15 cellular contexts compared by ENCODE assay signal in genomic region chr12:20040194-20040593, GRCh38.
DNase-seq lines count a peak whose midpoint lies in the region; ATAC-seq, FAIRE-seq and TF ChIP-seq lines count a peak whose summit lies in the region.
"Had no signal": no experiment of that assay in that cellular context is flagged by ENCODE, and none has a peak within 500 bp of the region (broad histone marks: within the 10 kb centered on the region; RNA-seq: fewer than 3 reads in every experiment).

No MANE protein-coding gene starts in this region.

- H3K36me3 Mint-ChIP-seq in neural progenitor cell: no peaks in the 10 kb centered on the region

- no peak for ATAC-seq in heart left ventricle
- no peak for ATAC-seq in Right ventricle myocardium inferior

- H3K9me3 ChIP-seq in heart left ventricle: no peaks in the 10 kb centered on the region
- no peaks in the 10 kb centered on the region for H3K9me3 ChIP-seq in endothelial cell of umbilical vein (replicated peaks; ENCODE audit: control insufficient read depth, insufficient read depth, low read length)
- no peaks in the 10 kb centered on the region for H3K9me3 ChIP-seq in neural progenitor cell (ENCODE audit: low read depth)
- no peaks in the 10 kb centered on the region for H3K9me3 ChIP-seq in tibial artery

- no peaks in the 10 kb centered on the region for H3K9me3 Mint-ChIP-seq in neural progenitor cell
- H3K9me3 Mint-ChIP-seq: CD4-positive, alpha-beta T cell; GM23338 had no signal

- peak overlapping the region in 11 of 12 donors; percentile 5 to 45 (median 38) for H3K4me3 ChIP-seq in heart left ventricle
- H3K4me3 ChIP-seq in endothelial cell of umbilical vein (replicated peaks in 1 of 3; ENCODE audit: insufficient read depth in 1 of 3, low read depth in 1 of 3, low read length in 3 of 3): no peak overlapping the region
- H3K4me3 ChIP-seq in neural progenitor cell: no peak overlapping the region
- no peak overlapping the region for H3K4me3 ChIP-seq in tibial artery
- H3K4me3 ChIP-seq: GM23338 had no signal

- no peaks in the 10 kb centered on the region for H3K27me3 Mint-ChIP-seq in neural progenitor cell (ENCODE audit: insufficient read depth, low read depth)
- H3K27me3 Mint-ChIP-seq: CD4-positive, alpha-beta T cell had no signal

- H3K4me3 Mint-ChIP-seq in neural progenitor cell: no peak overlapping the region
- H3K4me3 Mint-ChIP-seq: CD4-positive, alpha-beta T cell; GM23338 had no signal

- DNase-seq in heart left ventricle (no peak), Right ventricle myocardium inferior (ENCODE audit: missing footprints) (no peak), endothelial cell of umbilical vein (ENCODE audit: low read depth, low spot score) (peak; percentile 29), neural progenitor cell (ENCODE audit: low spot score) (no peak), tibial artery (no peak), DMS53 (lab: John Stamatoyannopoulos, UW) (no peak), SKM-1 (lab: John Stamatoyannopoulos, UW; ENCODE audit: unreplicated experiment) (no peak)
- DNase-seq: CD4-positive, alpha-beta T cell; DMS153; DMS79 treated with DMSO at 0.1 percent for 48 hours; GF-D8; HCEC 1CT had no signal

- WGBS in heart left ventricle, 4 donors: 28 to 36% (median 35%) methylated on average over 2 of the region's 2 CpGs

- H3K79me2 ChIP-seq in endothelial cell of umbilical vein (ENCODE audit: control insufficient read depth, insufficient read depth, low read length) (no peaks in the 10 kb centered on the region), neural progenitor cell (ENCODE audit: low read depth) (no peaks in the 10 kb centered on the region)

- dilution Hi-C loops in endothelial cell of umbilical vein (cut with MboI; ENCODE audit: extremely low pct_ligation_motif_present, low sequenced_read_pairs): no loop called here

- intact Hi-C loops in heart left ventricle (cut with DNase I): no loop called here
- intact Hi-C loops in Right ventricle myocardium inferior (cut with DNase I): loop anchor here (5.0 kb wide), 3 partner anchors 172 to 327 kb away; partner anchors contain the start of gene PDE3A
- intact Hi-C loops in endothelial cell of umbilical vein (cut with micrococcal nuclease): no loop called here
- intact Hi-C loops in tibial artery (cut with DNase I; ENCODE audit: low total_unique reads): no loop called here

- H3K4me2 ChIP-seq in endothelial cell of umbilical vein (ENCODE audit: insufficient read depth, low read length) (peak overlapping the region; percentile 89), neural progenitor cell (no peak overlapping the region)

- POLR2A ChIA-PET in endothelial cell of umbilical vein (lab: Charles Lee): interaction anchor here (0.7 kb wide), 1 partner anchor 35 kb away, joined by 5 read pairs; no protein-coding TSS in a partner anchor

- TF ChIP-seq POLR2A in heart left ventricle (IDR thresholded peaks at IDR 0.05): no peak
- no peak for TF ChIP-seq POLR2A in endothelial cell of umbilical vein (IDR thresholded peaks at IDR 0.05; ENCODE audit: low read depth, low read length)

- H3F3A ChIP-seq in neural progenitor cell (ENCODE audit: low read depth): no peaks in the 10 kb centered on the region

- H3K36me3 ChIP-seq in heart left ventricle (no peaks in the 10 kb centered on the region), endothelial cell of umbilical vein (ENCODE audit: control insufficient read depth in 2 of 2, extremely low read depth in 1 of 2, insufficient read depth in 2 of 2, low read length in 2 of 2) (no peaks in the 10 kb centered on the region), neural progenitor cell (no peaks in the 10 kb centered on the region), tibial artery (no peaks in the 10 kb centered on the region)

- peaks cover 16% of the 10 kb centered on the region for H3K4me1 Mint-ChIP-seq in neural progenitor cell

- H3K27ac Mint-ChIP-seq in neural progenitor cell: no peak overlapping the region
- H3K27ac Mint-ChIP-seq: CD4-positive, alpha-beta T cell; GM23338 had no signal

- H4K20me1 ChIP-seq in endothelial cell of umbilical vein (replicated peaks; ENCODE audit: control insufficient read depth, extremely low read depth, insufficient read depth, low read length) (no peaks in the 10 kb centered on the region), neural progenitor cell (ENCODE audit: low read depth) (no peaks in the 10 kb centered on the region)

- TF ChIP-seq CTCF in heart left ventricle (IDR thresholded peaks at IDR 0.05) (no peak), endothelial cell of umbilical vein (IDR thresholded peaks at IDR 0.05; ENCODE audit: extremely low read depth in 1 of 2, insufficient read depth in 1 of 2, low read depth in 1 of 2, low read length in 2 of 2) (no peak), neural progenitor cell (IDR thresholded peaks at IDR 0.05) (no peak), tibial artery (IDR thresholded peaks at IDR 0.05) (no peak)

- CTCF ChIA-PET in endothelial cell of umbilical vein (lab: Charles Lee): no interaction called here

- no peaks in the 10 kb centered on the region for H3K27me3 ChIP-seq in heart left ventricle
- H3K27me3 ChIP-seq in endothelial cell of umbilical vein (ENCODE audit: control insufficient read depth in 2 of 2, insufficient read depth in 2 of 2, low read length in 2 of 2): no peaks in the 10 kb centered on the region
- no peaks in the 10 kb centered on the region for H3K27me3 ChIP-seq in neural progenitor cell
- no peaks in the 10 kb centered on the region for H3K27me3 ChIP-seq in tibial artery

- no TSS peak for BruUV-seq in endothelial cell of umbilical vein (replicated peaks; lab: Mats Ljungman, UMichigan)

- H3K4me1 ChIP-seq in heart left ventricle (peaks cover 0 to 5% (median 0%) of the 10 kb centered on the region in 12 donors), endothelial cell of umbilical vein (ENCODE audit: control insufficient read depth, extremely low read depth, insufficient read depth, low read length) (peaks cover 9% of the 10 kb centered on the region), neural progenitor cell (peaks cover 10% of the 10 kb centered on the region), tibial artery (peaks cover 0 to 47% (median 3%) of the 10 kb centered on the region in 4 donors)

- FAIRE-seq in endothelial cell of umbilical vein (lab: Jason Lieb, UNC): no peak
- FAIRE-seq: H54 had no signal

- H2AFZ ChIP-seq in endothelial cell of umbilical vein (ENCODE audit: low read depth, low read length) (peak overlapping the region; percentile 90), neural progenitor cell (replicated peaks) (peak overlapping the region; percentile 12)

- no peak overlapping the region for H3K9ac ChIP-seq in endothelial cell of umbilical vein (replicated peaks; ENCODE audit: extremely low read depth, insufficient read depth, low read length)
- no peak overlapping the region for H3K9ac ChIP-seq in neural progenitor cell

- no peaks in the 10 kb centered on the region for H3K9me1 ChIP-seq in endothelial cell of umbilical vein (replicated peaks; ENCODE audit: control insufficient read depth, extremely low read depth, insufficient read depth, low read length)

- H3K27ac ChIP-seq in heart left ventricle: peak overlapping the region in 9 of 12 donors; percentile 1 to 66 (median 51)
- H3K27ac ChIP-seq in endothelial cell of umbilical vein (ENCODE audit: insufficient read depth, low read depth, low read length): no peak overlapping the region
- no peak overlapping the region for H3K27ac ChIP-seq in neural progenitor cell
- H3K27ac ChIP-seq in tibial artery: peak overlapping the region; percentile 15 to 53
- H3K27ac ChIP-seq: C4-2B had no signal

TF ChIP-seq in endothelial cell of umbilical vein, 7 proteins besides CTCF, POLR2A, EP300 and RAD21:
- no peak for TF ChIP-seq MAX (IDR thresholded peaks at IDR 0.05; ENCODE audit: insufficient read depth, insufficient read length)
- no peak for TF ChIP-seq POLR2AphosphoS5 (IDR thresholded peaks at IDR 0.05; ENCODE audit: insufficient read depth, low read depth, low read length)
- no peak for TF ChIP-seq MYC (IDR thresholded peaks at IDR 0.05; ENCODE audit: low read depth, low read length)
- TF ChIP-seq GATA2 (IDR thresholded peaks at IDR 0.05; ENCODE audit: insufficient read depth, insufficient read length, low read depth, low read length): no peak
- TF ChIP-seq EZH2 (IDR thresholded peaks at IDR 0.05; ENCODE audit: borderline replicate concordance, low read depth, low read length, severe bottlenecking): no peak
- no peak for TF ChIP-seq JUN (IDR thresholded peaks at IDR 0.05; ENCODE audit: borderline replicate concordance, insufficient read depth, insufficient read length, low read depth)
- no peak for TF ChIP-seq FOS (IDR thresholded peaks at IDR 0.05; ENCODE audit: borderline replicate concordance, insufficient read depth, low read length)
TF ChIP-seq in endothelial cell of umbilical vein: peak in this region for 0.

Comparison
In these comparisons a context has a peak if more than half of its experiments do, and no peak if none do; other contexts are left out.
1. H3K27ac ChIP-seq: peak in heart left ventricle (9 of 12) and tibial artery (2 of 2); none in endothelial cell of umbilical vein (single experiment) and neural progenitor cell (single experiment).
2. H3K4me3 ChIP-seq: peak in heart left ventricle (11 of 12); none in endothelial cell of umbilical vein (0 of 3), neural progenitor cell (single experiment) and tibial artery (0 of 2).